ENCODE assay signal across 1 cellular context in genomic region chr15:51681303-51681963, GRCh38.
TF ChIP-seq lines count a peak whose summit lies in the region.

SCG3 (plus strand) TSS chr15:51681503; CDS start chr15:51681756, 253 bp downstream.

TF ChIP-seq in WTC11, 78 proteins besides CTCF, POLR2A, EP300 and RAD21 (continued from another document and continues in another):
- TF ChIP-seq USF1 (CRISPR knock-in tag; IDR thresholded peaks at IDR 0.05): peak; percentile 76
- TF ChIP-seq ZNF121 (CRISPR knock-in tag; IDR thresholded peaks at IDR 0.05): peak; percentile 67; the same call in 1 of the 2 replicates
- TF ChIP-seq SMAD3 (CRISPR knock-in tag; IDR thresholded peaks at IDR 0.05; ENCODE audit: borderline replicate concordance): peak; percentile 98
- TF ChIP-seq PREB (CRISPR knock-in tag; IDR thresholded peaks at IDR 0.05; ENCODE audit: borderline replicate concordance): peak; percentile 84; the same call in 1 of the 2 replicates
- TF ChIP-seq CDX4 (CRISPR knock-in tag; IDR thresholded peaks at IDR 0.05; ENCODE audit: borderline replicate concordance): no peak
- peak; percentile 63; the same call in 1 of the 2 replicates for TF ChIP-seq NR2C2 (CRISPR knock-in tag; IDR thresholded peaks at IDR 0.05)
- no peak for TF ChIP-seq ATF6 (CRISPR knock-in tag; IDR thresholded peaks at IDR 0.05)
- no peak for TF ChIP-seq STAT6 (CRISPR knock-in tag; conservative IDR thresholded peaks at IDR 0.05; ENCODE audit: low read depth)
- TF ChIP-seq CREM (CRISPR knock-in tag; IDR thresholded peaks at IDR 0.05): peak; percentile 95
- TF ChIP-seq RELA (CRISPR knock-in tag; IDR thresholded peaks at IDR 0.05; ENCODE audit: borderline replicate concordance): peak; percentile 95
- no peak for TF ChIP-seq ZNF396 (CRISPR knock-in tag; IDR thresholded peaks at IDR 0.05; ENCODE audit: borderline replicate concordance)
- TF ChIP-seq GTF2I (CRISPR knock-in tag; conservative IDR thresholded peaks at IDR 0.05): no peak
- TF ChIP-seq NR3C1 (CRISPR knock-in tag; conservative IDR thresholded peaks at IDR 0.05; ENCODE audit: low read depth): 0 out of 2 replicates have a peak, but pooled peaks have one; percentile 70
- TF ChIP-seq MAX (CRISPR knock-in tag; IDR thresholded peaks at IDR 0.05): peak; percentile 97
- 0 out of 2 replicates have a peak, but pooled peaks have one; percentile 30 for TF ChIP-seq MLX (CRISPR knock-in tag; IDR thresholded peaks at IDR 0.05)
- TF ChIP-seq NFATC4 (CRISPR knock-in tag; IDR thresholded peaks at IDR 0.05): no peak
- peak; percentile 96; the same call in 1 of the 2 replicates for TF ChIP-seq ZBTB21 (CRISPR knock-in tag; IDR thresholded peaks at IDR 0.05; ENCODE audit: borderline replicate concordance)
- peak; percentile 98 for TF ChIP-seq FOXP4 (CRISPR knock-in tag; IDR thresholded peaks at IDR 0.05)
- peak; percentile 84 for TF ChIP-seq SP1 (CRISPR knock-in tag; conservative IDR thresholded peaks at IDR 0.05)
- no peak for TF ChIP-seq ZMAT4 (CRISPR knock-in tag; IDR thresholded peaks at IDR 0.05)
- peak; percentile 59; the same call in 1 of the 2 replicates for TF ChIP-seq KAT7 (CRISPR knock-in tag; IDR thresholded peaks at IDR 0.05; ENCODE audit: borderline replicate concordance)
- TF ChIP-seq ZNF232 (CRISPR knock-in tag; IDR thresholded peaks at IDR 0.05): peak; percentile 99
- TF ChIP-seq CREB1 (CRISPR knock-in tag; IDR thresholded peaks at IDR 0.05): peak; percentile 97
- TF ChIP-seq FOXJ3 (CRISPR knock-in tag; IDR thresholded peaks at IDR 0.05; ENCODE audit: borderline replicate concordance): no peak
- TF ChIP-seq PRDM15 (CRISPR knock-in tag; IDR thresholded peaks at IDR 0.05): peak; percentile 37
- peak; percentile 97 for TF ChIP-seq TEAD1 (CRISPR knock-in tag; IDR thresholded peaks at IDR 0.05)
- no peak for TF ChIP-seq ZNF263 (CRISPR knock-in tag; IDR thresholded peaks at IDR 0.05; ENCODE audit: low read depth)
- TF ChIP-seq MYBL2 (CRISPR knock-in tag; IDR thresholded peaks at IDR 0.05): peak; percentile 84
- no peak for TF ChIP-seq AR (CRISPR knock-in tag; IDR thresholded peaks at IDR 0.05)
- peak; percentile 91; the same call in 1 of the 2 replicates for TF ChIP-seq TCF7 (CRISPR knock-in tag; IDR thresholded peaks at IDR 0.05; ENCODE audit: low read depth)
- peak; percentile 45; the same call in 1 of the 2 replicates for TF ChIP-seq USF2 (CRISPR knock-in tag; IDR thresholded peaks at IDR 0.05)
- no peak for TF ChIP-seq ATF3 (CRISPR knock-in tag; conservative IDR thresholded peaks at IDR 0.05)
- TF ChIP-seq NFE2L1 (CRISPR knock-in tag; IDR thresholded peaks at IDR 0.05): peak; percentile 96
- TF ChIP-seq ZNF416 (CRISPR knock-in tag; IDR thresholded peaks at IDR 0.05): no peak
- peak; percentile 93; the same call in 1 of the 2 replicates for TF ChIP-seq ESRRA (CRISPR knock-in tag; IDR thresholded peaks at IDR 0.05; ENCODE audit: borderline replicate concordance)
- peak; percentile 95 for TF ChIP-seq TP53 (CRISPR knock-in tag; IDR thresholded peaks at IDR 0.05)
- TF ChIP-seq ZNF138 (CRISPR knock-in tag; conservative IDR thresholded peaks at IDR 0.05): peak; percentile 74; the same call in 1 of the 2 replicates
- TF ChIP-seq ZNF317 (CRISPR knock-in tag; IDR thresholded peaks at IDR 0.05; ENCODE audit: borderline replicate concordance, low read depth): 0 out of 2 replicates have a peak, but pooled peaks have one; percentile 45
